Comparison of ENCODE assay signal across 8 cellular contexts in genomic region chr5:72268753-72269410, GRCh38. TPM values are rescaled to one million over a fixed set of nuclear protein-coding genes. Genes with fewer than 3 reads are reported as not detected.
DNase-seq lines count a peak whose midpoint lies in the region; ATAC-seq and TF ChIP-seq lines count a peak whose summit lies in the region.

No MANE protein-coding gene starts in this region.

- H3K27ac Mint-ChIP-seq in activated CD8-positive, alpha-beta memory T cell treated with anti-CD3 and anti-CD28 coated beads, Interleukin-2, amount 10 ng/mL, durations not matched to agents 7 days and 5 days = no peak overlapping the region

- peak overlapping the region; percentile 57 for H3K27ac ChIP-seq in 22Rv1

- H3K36me3 Mint-ChIP-seq in activated CD8-positive, alpha-beta memory T cell treated with anti-CD3 and anti-CD28 coated beads, Interleukin-2, amount 10 ng/mL, durations not matched to agents 7 days and 5 days = peaks cover 4% of the 10 kb centered on the region

- H3K4me3 ChIP-seq in GM12864 (ENCODE audit: low read depth, low read length) = no peak overlapping the region
- H3K4me3 ChIP-seq in fibroblast of pulmonary artery (replicated peaks; ENCODE audit: low read depth, low read length) = no peak overlapping the region

- TF ChIP-seq CTCF in 22Rv1 (IDR thresholded peaks at IDR 0.05) = peak; percentile 90
- TF ChIP-seq CTCF in GM12864 (IDR thresholded peaks at IDR 0.05; ENCODE audit: low read depth, low read length, missing control alignments) = peak; percentile 64
- TF ChIP-seq CTCF in fibroblast of pulmonary artery (IDR thresholded peaks at IDR 0.05; ENCODE audit: low read length, missing control alignments) = peak; percentile 84

- H3K9me3 Mint-ChIP-seq in activated CD8-positive, alpha-beta memory T cell treated with anti-CD3 and anti-CD28 coated beads, Interleukin-2, amount 10 ng/mL, durations not matched to agents 7 days and 5 days (ENCODE audit: low read depth) = no peaks in the 10 kb centered on the region

- H3K27me3 Mint-ChIP-seq in activated CD8-positive, alpha-beta memory T cell treated with anti-CD3 and anti-CD28 coated beads, Interleukin-2, amount 10 ng/mL, durations not matched to agents 7 days and 5 days = no peaks in the 10 kb centered on the region

- DNase-seq in GM12864 (ENCODE audit: low read depth) (peak; percentile 33), NCI-H146 (lab: John Stamatoyannopoulos, UW) (peak; percentile 82), fibroblast of pulmonary artery (ENCODE audit: low read depth) (peak; percentile 64), renal cortical epithelial cell (ENCODE audit: low read depth) (peak; percentile 50), NCI-H2171 (lab: John Stamatoyannopoulos, UW) (no peak)
- peak; percentile 52 for DNase-seq in activated CD8-positive, alpha-beta memory T cell treated with anti-CD3 and anti-CD28 coated beads, Interleukin-2, amount 10 ng/mL, durations not matched to agents 7 days and 5 days

- no peak overlapping the region for H3K4me3 Mint-ChIP-seq in activated CD8-positive, alpha-beta memory T cell treated with anti-CD3 and anti-CD28 coated beads, Interleukin-2, amount 10 ng/mL, durations not matched to agents 7 days and 5 days

- no peak for ATAC-seq in activated CD8-positive, alpha-beta memory T cell treated with anti-CD3 and anti-CD28 coated beads, Interleukin-2, amount 10 ng/mL, durations not matched to agents 7 days and 5 days
- ATAC-seq in HG02970 (IDR thresholded peaks at IDR 0.05; ENCODE audit: low FRiP score, unreplicated experiment) = no peak

- CTCF ChIA-PET in activated CD8-positive, alpha-beta memory T cell treated with anti-CD3 and anti-CD28 coated beads, Interleukin-2, amount 10 ng/mL, durations not matched to agents 7 days and 5 days (lab: Charles Lee) = interaction anchor here (0.8 to 1.5 kb wide), 5 partner anchors 10 to 119 kb away, joined by 3 to 5 read pairs (median 4); no protein-coding TSS in a partner anchor

- H3K4me1 Mint-ChIP-seq in activated CD8-positive, alpha-beta memory T cell treated with anti-CD3 and anti-CD28 coated beads, Interleukin-2, amount 10 ng/mL, durations not matched to agents 7 days and 5 days = no peaks in the 10 kb centered on the region

RNA-seq across cellular contexts. Expression of gene MRPS27, which starts 51.2 kb away (rescaled TPM):
- 10 to 100 TPM; 45.5 to 52.6 TPM for total RNA-seq in activated CD8-positive, alpha-beta memory T cell treated with anti-CD3 and anti-CD28 coated beads, Interleukin-2, amount 10 ng/mL, durations not matched to agents 7 days and 5 days
- total RNA-seq in renal cortical epithelial cell = 58.2 and 92.7 TPM in 2 replicates

RNA-seq across cellular contexts. Expression of gene PTCD2, which starts 51.3 kb away (rescaled TPM):
- 10 to 100 TPM; 10.2 to 10.6 TPM for total RNA-seq in activated CD8-positive, alpha-beta memory T cell treated with anti-CD3 and anti-CD28 coated beads, Interleukin-2, amount 10 ng/mL, durations not matched to agents 7 days and 5 days
- 6.9 and 9.4 TPM in 2 replicates for total RNA-seq in renal cortical epithelial cell
